In genomic region chr16:77157773-77158172, GRCh38 we compare ENCODE assay signal across 24 cellular contexts. TPM values are rescaled to one million over a fixed set of nuclear protein-coding genes. Genes with fewer than 3 reads are reported as not detected.
DNase-seq lines count a peak whose midpoint lies in the region; ATAC-seq lines count a peak whose summit lies in the region.
"Had no signal": no experiment of that assay in that cellular context is flagged by ENCODE, and none has a peak within 500 bp of the region (broad histone marks: within the 10 kb centered on the region; RNA-seq: fewer than 3 reads in every experiment).

No MANE protein-coding gene starts in this region.

- peaks cover 5% of the 10 kb centered on the region for H3K4me1 ChIP-seq in adipocyte (ENCODE audit: control insufficient read depth, insufficient read depth, low read length)
- no peaks in the 10 kb centered on the region for H3K4me1 ChIP-seq in aorta (ENCODE audit: control insufficient read depth in 1 of 2, insufficient read depth in 2 of 2, low read length in 2 of 2)
- H3K4me1 ChIP-seq: Caco-2 had no signal

- H3K9ac ChIP-seq in adipocyte (ENCODE audit: low read length): peak overlapping the region; percentile 0
- H3K9ac ChIP-seq: BLaER1, SK-N-SH had no signal

- H3K27ac ChIP-seq in aorta (ENCODE audit: low read depth in 1 of 2, low read length in 2 of 2): no peak overlapping the region
- H3K27ac ChIP-seq: BLaER1 had no signal

- H3K36me3 ChIP-seq in adipocyte (ENCODE audit: control insufficient read depth, insufficient read depth, low read length, severe bottlenecking): no peaks in the 10 kb centered on the region
- H3K36me3 ChIP-seq in aorta (ENCODE audit: control insufficient read depth in 1 of 2, insufficient read depth in 2 of 2, low read length in 1 of 2): no peaks in the 10 kb centered on the region
- H3K36me3 ChIP-seq: BLaER1 had no signal

- H3K4me3 ChIP-seq in adipocyte (ENCODE audit: low read length) (no peak overlapping the region), aorta (ENCODE audit: low read length in 2 of 2) (no peak overlapping the region)
- H3K4me3 ChIP-seq: BLaER1, GM12878, GM23338 had no signal

- DNase-seq in adipocyte (ENCODE audit: low read depth) (peak; percentile 6), Right ventricle myocardium superior (no peak), inferior parietal cortex (ENCODE audit: extremely low spot score) (peak; percentile 31), aorta (no peak), NCI-H526 treated with DMSO at 0.1 percent for 48 hours (lab: John Stamatoyannopoulos, UW) (no peak), cortex of kidney (lab: John Stamatoyannopoulos, UW) (no peak), COLO829 (ENCODE audit: low spot score) (no peak)
- DNase-seq: Caco-2; CD4-positive, alpha-beta T cell; DND-41; NCI-H1105; NCI-H146; NCI-H2029 treated with DMSO at 0.1 percent for 48 hours; NCI-H345; NCI-H524; NCI-H82; OCI-M1; SHP77 treated with DMSO at 0.1 percent for 48 hours; SK-N-SH had no signal

- H3K27me3 ChIP-seq in adipocyte (replicated peaks; ENCODE audit: control insufficient read depth, insufficient read depth, low read length) (no peaks in the 10 kb centered on the region), aorta (ENCODE audit: control insufficient read depth in 1 of 2, insufficient read depth in 2 of 2, low read length in 1 of 2) (no peaks in the 10 kb centered on the region)
- H3K27me3 ChIP-seq: BLaER1 had no signal

- intact Hi-C loops in Right ventricle myocardium superior (cut with DNase I): no loop called here
- intact Hi-C loops in aorta (cut with DNase I): no loop called here

- 47 to 49% methylated on average over 3 of the region's 3 CpGs for WGBS in aorta, 2 donors

- peak; percentile 80 for ATAC-seq in Right ventricle myocardium superior (ENCODE audit: poor library complexity)
- peak; percentile 74 for ATAC-seq in aorta (ENCODE audit: low FRiP score)
- ATAC-seq: GM12878, GM23338, HCT116 had no signal

- no peaks in the 10 kb centered on the region for H3K9me3 ChIP-seq in adipocyte (ENCODE audit: control insufficient read depth, low read length)
- H3K9me3 ChIP-seq in aorta (ENCODE audit: control insufficient read depth, low read length): no peaks in the 10 kb centered on the region
- H3K9me3 ChIP-seq: BLaER1, Caco-2, SK-N-SH had no signal

RNA-seq across cellular contexts. Expression of gene MON1B, which starts 33.2 kb away (rescaled TPM):
- 15.9 TPM for total RNA-seq in Right ventricle myocardium superior
- 10 to 100 TPM; 46.7 to 47.1 TPM for total RNA-seq in aorta
- 10 to 100 TPM; 10.6 to 21.3 TPM for polyA plus RNA-seq in aorta

RNA-seq across cellular contexts. Expression of gene SYCE1L, which starts 41.4 kb away (rescaled TPM):
- total RNA-seq in Right ventricle myocardium superior (0.46 TPM), aorta (1 to 10 TPM; 1.8 to 5.4 TPM)
- polyA plus RNA-seq in aorta: 1 to 10 TPM; 2.1 to 9.6 TPM
- total RNA-seq: RPMI7951 had no signal

Comparison
In these comparisons a context has a peak if more than half of its experiments do, and no peak if none do; other contexts are left out.
1. DNase-seq: peak in adipocyte (single experiment) and inferior parietal cortex (single experiment); none in Right ventricle myocardium superior (single experiment), aorta (0 of 2), NCI-H526 treated with DMSO at 0.1 percent for 48 hours (single experiment), cortex of kidney (single experiment) and COLO829 (single experiment).